Comparison of ENCODE assay signal across 14 cellular contexts in genomic region chr2:102514061-102514785, GRCh38. TPM values are rescaled to one million over a fixed set of nuclear protein-coding genes. Genes with fewer than 3 reads are reported as not detected.
DNase-seq lines count a peak whose midpoint lies in the region; ATAC-seq, FAIRE-seq and TF ChIP-seq lines count a peak whose summit lies in the region.
"Had no signal": no experiment of that assay in that cellular context is flagged by ENCODE, and none has a peak within 500 bp of the region (broad histone marks: within the 10 kb centered on the region; RNA-seq: fewer than 3 reads in every experiment).

No MANE protein-coding gene starts in this region.

- H3K27ac ChIP-seq in K562 (ENCODE audit: extremely low read depth, low read depth, low read length) (no peak overlapping the region), neuronal stem cell (replicated peaks; ENCODE audit: low read length) (no peak overlapping the region)

- H3K36me3 ChIP-seq in K562 (ENCODE audit: control insufficient read depth, insufficient read depth, low read length) (no peaks in the 10 kb centered on the region), kidney epithelial cell (ENCODE audit: control insufficient read depth, insufficient read depth, low read length) (no peaks in the 10 kb centered on the region), neuronal stem cell (replicated peaks in 1 of 2; ENCODE audit: control insufficient read depth in 2 of 2, insufficient read depth in 2 of 2, low read length in 2 of 2) (no peaks in the 10 kb centered on the region), H7 (replicated peaks; ENCODE audit: control insufficient read depth, insufficient read depth, low read length) (no peaks in the 10 kb centered on the region)

- H3K4me3 Mint-ChIP-seq in activated T-cell treated with anti-CD3 and anti-CD28 coated beads, Interleukin-2, amount 50 U/mL, for 24 hours: no peak overlapping the region
- H3K4me3 Mint-ChIP-seq: activated T-cell treated with anti-CD3 and anti-CD28 coated beads, Interleukin-2, amount 50 U/mL, for 72 hours; CD4-positive, CD25-positive, alpha-beta regulatory T cell; natural killer cell treated with Interleukin-12 subunit alpha and Interleukin-12 subunit beta and Interleukin-15 and Interleukin-18, amount 100 ng/mL, for 72 hours; T-helper 1 cell treated with Interleukin-12 subunit alpha and Interleukin-12 subunit beta and Interleukin-4 antibody, amounts not matched to agents 30 μg/mL and 1 μg/mL, for 36 hours had no signal

- no peaks in the 10 kb centered on the region for H3K36me3 Mint-ChIP-seq in activated T-cell treated with anti-CD3 and anti-CD28 coated beads, Interleukin-2, amount 50 U/mL, for 24 hours (ENCODE audit: low read depth)
- H3K36me3 Mint-ChIP-seq: CD4-positive, CD25-positive, alpha-beta regulatory T cell; natural killer cell treated with Interleukin-12 subunit alpha and Interleukin-12 subunit beta and Interleukin-15 and Interleukin-18, amount 100 ng/mL, for 72 hours had no signal

- DNase-seq in ACHN (peak; percentile 90), HTR-8/SVneo (ENCODE audit: insufficient read length, low spot score) (peak; percentile 78), K562 (ENCODE audit: extremely low read depth in 1 of 4, low spot score in 3 of 4) (peak; percentile 17 to 32 (median 20)), kidney epithelial cell (ENCODE audit: low read depth) (peak; percentile 82), neuronal stem cell (ENCODE audit: low spot score) (no peak), H7 (no peak)
- DNase-seq in activated CD4-positive, alpha-beta T cell treated with anti-CD3 and anti-CD28 coated beads for 4 hours: no peak
- DNase-seq in activated T-cell treated with anti-CD3 and anti-CD28 coated beads, Interleukin-2, amount 50 U/mL, for 24 hours: no peak
- DNase-seq: activated T-cell treated with anti-CD3 and anti-CD28 coated beads, Interleukin-2, amount 50 U/mL, for 72 hours; CD4-positive, CD25-positive, alpha-beta regulatory T cell; NCI-H1436 had no signal

- intact Hi-C loops in K562 (cut with micrococcal nuclease): no loop called here

- FAIRE-seq in HTR-8/SVneo (lab: Jason Lieb, UNC) (peak; percentile 44), K562 (lab: Jason Lieb, UNC) (peak; percentile 74)
- FAIRE-seq: endometrium had no signal

- H3K79me2 ChIP-seq in K562 (ENCODE audit: control insufficient read depth, insufficient read depth, low read length): no peaks in the 10 kb centered on the region

- H3K79me1 ChIP-seq in neuronal stem cell (ENCODE audit: low read depth, low read length): no peaks in the 10 kb centered on the region

- H2BK120ac ChIP-seq in neuronal stem cell (ENCODE audit: low read depth, low read length): no peak overlapping the region

- ATAC-seq in K562: peak; percentile 55; the same call in 2 of the 3 replicates
- ATAC-seq: activated T-cell treated with anti-CD3 and anti-CD28 coated beads, Interleukin-2, amount 50 U/mL, for 72 hours; natural killer cell treated with Interleukin-12 subunit alpha and Interleukin-12 subunit beta and Interleukin-15 and Interleukin-18, amount 100 ng/mL, for 72 hours had no signal

- H3K4me3 ChIP-seq in K562: no peak overlapping the region
- H3K4me3 ChIP-seq in kidney epithelial cell (ENCODE audit: low read depth, low read length): no peak overlapping the region
- H3K4me3 ChIP-seq in neuronal stem cell (ENCODE audit: low read length in 2 of 2): no peak overlapping the region
- no peak overlapping the region for H3K4me3 ChIP-seq in H7 (ENCODE audit: insufficient read depth, low read depth, low read length)

- H2BK12ac ChIP-seq in neuronal stem cell (ENCODE audit: low read length): no peak overlapping the region

- H3K9ac ChIP-seq in K562 (ENCODE audit: insufficient read depth in 1 of 2, low read depth in 2 of 2, low read length in 2 of 2) (no peak overlapping the region), neuronal stem cell (ENCODE audit: low read depth, low read length, poor library complexity) (no peak overlapping the region)

- TF ChIP-seq EP300 in K562 (IDR thresholded peaks at IDR 0.05; ENCODE audit: low read length): no peak

- H3K4me1 ChIP-seq in K562 (replicated peaks in 1 of 2; ENCODE audit: control insufficient read depth in 2 of 2, insufficient read depth in 2 of 2, low read length in 2 of 2): no peaks in the 10 kb centered on the region
- peaks cover 0 to 4% of the 10 kb centered on the region in 2 donors for H3K4me1 ChIP-seq in neuronal stem cell (ENCODE audit: control insufficient read depth in 2 of 2, insufficient read depth in 1 of 2, low read depth in 1 of 2, low read length in 2 of 2)

- H3K4me2 ChIP-seq in K562 (ENCODE audit: insufficient read depth, low read length): no peak overlapping the region
- no peak overlapping the region for H3K4me2 ChIP-seq in neuronal stem cell (ENCODE audit: insufficient read depth, low read length, poor library complexity, severe bottlenecking)

- peaks cover 17% of the 10 kb centered on the region for H3K4me1 Mint-ChIP-seq in activated T-cell treated with anti-CD3 and anti-CD28 coated beads, Interleukin-2, amount 50 U/mL, for 24 hours (ENCODE audit: low read depth)
- H3K4me1 Mint-ChIP-seq: CD4-positive, CD25-positive, alpha-beta regulatory T cell had no signal

- H3K27me3 ChIP-seq in K562 (ENCODE audit: control insufficient read depth in 2 of 2, insufficient read depth in 2 of 2, low read length in 2 of 2): peaks cover 2 to 11% of the 10 kb centered on the region in 2 experiments; a peak in 3 of 5 replicates
- no peaks in the 10 kb centered on the region for H3K27me3 ChIP-seq in kidney epithelial cell (ENCODE audit: control insufficient read depth, insufficient read depth, low read length)
- H3K27me3 ChIP-seq in neuronal stem cell (ENCODE audit: control insufficient read depth in 3 of 3, insufficient read depth in 3 of 3, low read depth in 1 of 3, low read length in 3 of 3): no peaks in the 10 kb centered on the region
- no peaks in the 10 kb centered on the region for H3K27me3 ChIP-seq in H7 (ENCODE audit: control insufficient read depth, insufficient read depth, low read length)

- H3K18ac ChIP-seq in neuronal stem cell (ENCODE audit: low read length): no peak overlapping the region

- in situ Hi-C loops in ACHN (cut with HindIII; ENCODE audit: low pct_ligation_motif_present, low pct_unique_long_range_greater_than_20kb, low sequenced_read_pairs) (no loop called here), K562 (cut with MboI) (no loop called here)

- no peak for TF ChIP-seq RAD21 in K562 (CRISPR knock-in tag; conservative IDR thresholded peaks at IDR 0.05 in 1 of 2, IDR thresholded peaks at IDR 0.05 in 1 of 2)

- H4K20me1 ChIP-seq in K562 (replicated peaks; ENCODE audit: control insufficient read depth, insufficient read depth, low read length): no peaks in the 10 kb centered on the region

- no peak overlapping the region for H3K23ac ChIP-seq in neuronal stem cell (ENCODE audit: low read depth, low read length, poor library complexity)

- no peak overlapping the region for H3K14ac ChIP-seq in neuronal stem cell (ENCODE audit: low read length)

- no peak overlapping the region for H2BK15ac ChIP-seq in neuronal stem cell (ENCODE audit: low read length)

- H2AK5ac ChIP-seq in neuronal stem cell (ENCODE audit: low read depth, low read length): no peak overlapping the region

- no peak overlapping the region for H3K27ac Mint-ChIP-seq in activated T-cell treated with anti-CD3 and anti-CD28 coated beads, Interleukin-2, amount 50 U/mL, for 24 hours
- H3K27ac Mint-ChIP-seq: activated T-cell treated with anti-CD3 and anti-CD28 coated beads, Interleukin-2, amount 50 U/mL, for 72 hours; CD4-positive, CD25-positive, alpha-beta regulatory T cell; natural killer cell treated with Interleukin-12 subunit alpha and Interleukin-12 subunit beta and Interleukin-15 and Interleukin-18, amount 100 ng/mL, for 72 hours; T-helper 1 cell treated with Interleukin-12 subunit alpha and Interleukin-12 subunit beta and Interleukin-4 antibody, amounts not matched to agents 30 μg/mL and 1 μg/mL, for 36 hours had no signal

- H4K8ac ChIP-seq in neuronal stem cell (ENCODE audit: low read depth, low read length): no peak overlapping the region

- no peak for TF ChIP-seq CTCF in K562 (IDR thresholded peaks at IDR 0.05 in 2 of 3, conservative IDR thresholded peaks at IDR 0.05 in 1 of 3; ENCODE audit: insufficient read depth in 2 of 3, low read depth in 1 of 3, low read length in 3 of 3)
- TF ChIP-seq CTCF in kidney epithelial cell (IDR thresholded peaks at IDR 0.05; ENCODE audit: insufficient read depth, low read length, poor library complexity, severe bottlenecking): no peak

- H2AFZ ChIP-seq in K562 (ENCODE audit: low read depth, low read length) (no peak overlapping the region), neuronal stem cell (ENCODE audit: low read length) (no peak overlapping the region)

- WGBS in K562 (ENCODE audit: insufficient coverage, low coverage, missing lambda C conversion rate): 2% methylated on average over 7 of the region's 7 CpGs
- WGBS in neuronal stem cell (ENCODE audit: extremely low coverage in 2 of 2, insufficient read length in 2 of 2, insufficient replicate concordance in 1 of 2), 2 donors: no CpG with 5 or more reads among the region's 7 CpGs

- H3K4ac ChIP-seq in neuronal stem cell (ENCODE audit: low read length): no peak overlapping the region

- POLR2A ChIA-PET in K562 (lab: Yijun Ruan, JAX): interaction anchor here (0.6 to 1.2 kb wide), 2 partner anchors 102 to 251 kb away, joined by 3 read pairs; no protein-coding TSS in a partner anchor

- CTCF ChIA-PET in K562 (lab: Yijun Ruan, JAX; ENCODE audit: low intra/inter-chr PET ratio): no interaction called here

- H3K27me3 Mint-ChIP-seq in activated T-cell treated with anti-CD3 and anti-CD28 coated beads, Interleukin-2, amount 50 U/mL, for 24 hours: peaks cover 14% of the 10 kb centered on the region

- H3K9me3 ChIP-seq in K562 (replicated peaks; ENCODE audit: control insufficient read depth, insufficient read depth, low read depth, low read length) (no peaks in the 10 kb centered on the region), neuronal stem cell (replicated peaks in 1 of 2; ENCODE audit: control insufficient read depth in 2 of 2, insufficient read depth in 1 of 2, low read depth in 1 of 2, low read length in 2 of 2) (peaks cover 0 to under 1% of the 10 kb centered on the region in 2 donors)

- H4K91ac ChIP-seq in neuronal stem cell (ENCODE audit: low read depth, low read length, poor library complexity): no peak overlapping the region

- H3K9me3 Mint-ChIP-seq in activated T-cell treated with anti-CD3 and anti-CD28 coated beads, Interleukin-2, amount 50 U/mL, for 24 hours: no peaks in the 10 kb centered on the region
- H3K9me3 Mint-ChIP-seq: T-helper 1 cell treated with Interleukin-12 subunit alpha and Interleukin-12 subunit beta and Interleukin-4 antibody, amounts not matched to agents 30 μg/mL and 1 μg/mL, for 36 hours had no signal

- H2BK5ac ChIP-seq in neuronal stem cell (ENCODE audit: low read length): no peak overlapping the region

- TF ChIP-seq POLR2A in K562 (conservative IDR thresholded peaks at IDR 0.05): no peak

- BruUV-seq in K562 (replicated peaks; lab: Mats Ljungman, UMichigan): no TSS peak

- no peaks in the 10 kb centered on the region for H3K9me1 ChIP-seq in K562 (ENCODE audit: control insufficient read depth, insufficient read depth, low read length)

RNA-seq across cellular contexts. Expression of gene SLC9A4, which starts 41.2 kb away (rescaled TPM):
- total RNA-seq in K562 (2011; cell fraction: chromatin; rRNA removed; ENCODE audit: low replicate concordance): 0.07 and 0.09 TPM in 2 replicates
- 0.17 TPM in 1 of 2 replicates, not detected in the other for total RNA-seq in K562 (2011; cell fraction: nucleolus; rRNA removed)
- total RNA-seq in K562 (2011; cell fraction: nucleoplasm; rRNA removed): 0.15 TPM in 1 of 2 replicates, not detected in the other
- not detected in 2 replicates for total RNA-seq in K562 (2014; rRNA removed)
- total RNA-seq in K562 (2014; rRNA removed; fragmentation: Illumina TruSeq; extraction: Trizol): 0.03 and 0.04 TPM in 2 replicates
- 0.04 TPM in 1 of 2 replicates, not detected in the other for total RNA-seq in K562 (2015; rRNA removed; fragmentation: Illumina TruSeq; extraction: Trizol)
- 0.04 and 0.07 TPM in 2 replicates for total RNA-seq in K562 (2021)
- polyA plus RNA-seq in K562 (2011; rRNA removed): not detected in 2 replicates
- polyA plus RNA-seq in K562 (2011; cell fraction: cytosol; rRNA removed): not detected in 2 replicates
- polyA plus RNA-seq in K562 (2011; cell fraction: nucleus; rRNA removed): not detected in 2 replicates
- polyA plus RNA-seq in K562 (2012): 0.03 and 0.24 TPM in 2 replicates
- polyA plus RNA-seq in K562 (2014; fragmentation: Illumina TruSeq; extraction: Trizol): not detected in 2 replicates
- under 1 TPM in 1 of 2 experiments, not detected in 1; 0.15 TPM for polyA plus RNA-seq in K562 (2014; fragmentation: Nextera tagmentation; extraction: Ambion mirVana)
- not detected in 2 replicates for polyA plus RNA-seq in K562 (2014; rRNA removed)
- 0.07 TPM in 1 of 2 replicates, not detected in the other for polyA minus RNA-seq in K562 (2011; rRNA and poly(A)+ RNA removed)
- polyA minus RNA-seq in K562 (2011; cell fraction: cytosol; rRNA and poly(A)+ RNA removed): not detected in 2 replicates
- polyA minus RNA-seq in K562 (2011; cell fraction: nucleus; rRNA and poly(A)+ RNA removed): 0.13 and 0.78 TPM in 2 replicates
- 2.2 and 3.2 TPM in 2 replicates for total RNA-seq in kidney epithelial cell
- not detected for polyA plus RNA-seq in neuronal stem cell (2013, experiment 1 of 2)
- polyA plus RNA-seq in neuronal stem cell (2013, experiment 2 of 2): not detected
- total RNA-seq in H7 (2014; rRNA removed; shearing (Covaris generic)): not detected in 2 replicates
- total RNA-seq: CD4-positive, CD25-positive, alpha-beta regulatory T cell had no signal
- polyA plus RNA-seq: CD4-positive, CD25-positive, alpha-beta regulatory T cell had no signal

Comparison
In these comparisons a context has a peak if more than half of its experiments do, and no peak if none do; other contexts are left out.
1. DNase-seq: peak in ACHN (single experiment), HTR-8/SVneo (single experiment), K562 (4 of 4) and kidney epithelial cell (single experiment); none in activated CD4-positive, alpha-beta T cell treated with anti-CD3 and anti-CD28 coated beads for 4 hours (0 of 2), neuronal stem cell (single experiment), H7 (single experiment) and activated T-cell treated with anti-CD3 and anti-CD28 coated beads, Interleukin-2, amount 50 U/mL, for 24 hours (single experiment).